In genomic region chr20:57133926-57134650, GRCh38 we compare ENCODE assay signal across 20 cellular contexts.
"Had no signal": no experiment of that assay in that cellular context is flagged by ENCODE, and none has a peak within 500 bp of the region (broad histone marks: within the 10 kb centered on the region; RNA-seq: fewer than 3 reads in every experiment).

No MANE protein-coding gene starts in this region.

- H3K79me2 ChIP-seq: parathyroid adenoma had no signal

- H3K4me3 ChIP-seq: gastrocnemius medialis, heart right ventricle, lung, tibial nerve had no signal

- H3K27ac Mint-ChIP-seq: activated naive CD4-positive, alpha-beta T cell treated with anti-CD3 and anti-CD28 coated beads for 36 hours; activated T-helper 2 cell treated with anti-CD3 and anti-CD28 coated beads, Interferon-gamma antibody, Interleukin-2, Interleukin-4, amounts not matched to agents 10 μg/mL and 5 μg/mL and 100 μg/mL, durations not matched to agents 14 hours and 24 hours and 36 hours; dendritic cell treated with granulocyte-macrophage colony-stimulating factor and Interleukin-4, amounts not matched to agents 40 ng/mL and 50 ng/mL, for 4 days had no signal

- H3K9me3 Mint-ChIP-seq: activated naive CD4-positive, alpha-beta T cell treated with anti-CD3 and anti-CD28 coated beads for 36 hours; activated T-helper 2 cell treated with anti-CD3 and anti-CD28 coated beads, Interferon-gamma antibody, Interleukin-2, Interleukin-4, amounts not matched to agents 10 μg/mL and 5 μg/mL and 100 μg/mL, durations not matched to agents 14 hours and 24 hours and 36 hours; dendritic cell treated with granulocyte-macrophage colony-stimulating factor and Interleukin-4, amounts not matched to agents 40 ng/mL and 50 ng/mL, for 4 days had no signal

- H2AFZ ChIP-seq: parathyroid adenoma had no signal

- H3K9me3 ChIP-seq: gastrocnemius medialis, heart right ventricle, neutrophil, tibial nerve had no signal

- H3K4me3 Mint-ChIP-seq: activated naive CD4-positive, alpha-beta T cell treated with anti-CD3 and anti-CD28 coated beads for 36 hours; dendritic cell treated with granulocyte-macrophage colony-stimulating factor and Interleukin-4, amounts not matched to agents 40 ng/mL and 50 ng/mL, for 4 days had no signal

- DNase-seq: activated CD4-positive, alpha-beta T cell treated with anti-CD3 and anti-CD28 coated beads for 1 hour; activated CD4-positive, alpha-beta T cell treated with anti-CD3 and anti-CD28 coated beads, Interleukin-2, amount 50 U/mL, for 48 hours; activated naive CD4-positive, alpha-beta T cell treated with anti-CD3 and anti-CD28 coated beads for 36 hours; activated T-cell treated with anti-CD3 and anti-CD28 coated beads, Interleukin-2, amount 50 U/mL, for 1 hour; effector memory CD4-positive, alpha-beta T cell; gastrocnemius medialis; heart right ventricle; left colon; retina; stimulated activated CD4-positive, alpha-beta T cell treated with anti-CD3 and anti-CD28 coated beads, Interleukin-4, amount 100 ng/mL, for 4 hours; stimulated activated CD8-positive, alpha-beta memory T cell treated with anti-CD3 and anti-CD28 coated beads, Interleukin-4, amount 100 ng/mL, for 48 hours; stimulated activated naive CD4-positive, alpha-beta T cell treated with Interleukin-2 at 50 U/mL for 16 hours; substantia nigra; T-helper 9 cell had no signal

- H3K9ac ChIP-seq: parathyroid adenoma had no signal

- H3K27ac ChIP-seq: gastrocnemius medialis, heart right ventricle, neutrophil, parathyroid adenoma, tibial nerve had no signal

- ATAC-seq: gastrocnemius medialis, heart right ventricle, left colon had no signal

- H3K36me3 ChIP-seq: gastrocnemius medialis, heart right ventricle, neutrophil, tibial nerve had no signal

- H3K4me1 ChIP-seq: gastrocnemius medialis, heart right ventricle, parathyroid adenoma, tibial nerve had no signal

- H3K27me3 ChIP-seq: gastrocnemius medialis, tibial nerve had no signal
